In the genomic region with DNA sequence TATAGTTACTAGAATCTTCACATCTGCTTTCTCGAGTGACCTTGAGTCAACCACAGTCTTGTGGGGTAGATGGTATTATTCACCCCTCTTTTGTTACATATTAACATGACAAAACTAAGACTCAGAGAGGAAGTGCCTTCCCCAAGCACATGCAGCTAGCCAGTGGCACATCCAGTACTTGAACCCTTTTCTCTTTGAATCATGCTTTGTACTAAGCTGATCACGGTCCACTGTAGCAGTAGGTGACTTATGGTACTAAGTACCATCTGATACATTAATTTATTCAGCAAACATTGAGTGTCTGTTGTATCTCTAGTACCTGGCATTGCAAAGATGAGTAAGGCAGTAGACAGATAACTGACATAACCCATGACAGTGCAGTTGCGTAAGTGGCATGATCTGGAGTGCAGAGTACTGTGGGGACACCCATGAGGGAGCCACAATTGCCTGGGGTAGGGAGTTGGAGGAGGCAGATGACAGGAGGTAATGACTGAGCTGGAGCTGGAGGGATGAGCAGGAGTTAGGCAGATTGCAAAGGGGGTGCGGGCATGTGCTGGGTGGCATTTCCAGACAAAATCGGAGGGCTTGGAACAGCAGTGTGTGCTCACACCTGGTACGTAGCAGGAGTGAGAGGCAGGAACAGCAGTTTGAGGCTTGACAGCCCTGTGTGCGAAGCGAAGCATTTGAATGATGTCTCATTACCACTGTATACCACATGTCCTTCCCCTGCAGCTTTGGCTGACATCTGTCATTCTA, we compare ENCODE assay signal across 9 cellular contexts.
DNase-seq lines count a peak whose midpoint lies in the region; ATAC-seq lines count a peak whose summit lies in the region.
"Had no signal": no experiment of that assay in that cellular context is flagged by ENCODE, and none has a peak within 500 bp of the region (broad histone marks: within the 10 kb centered on the region; RNA-seq: fewer than 3 reads in every experiment).

No MANE protein-coding gene starts in this region.

- H3K36me3 ChIP-seq in BLaER1 = peaks cover 18% of the 10 kb centered on the region; the same call in 1 of the 2 replicates
- H3K36me3 ChIP-seq: adrenal gland had no signal

- H3K4me2 ChIP-seq in BLaER1 = peak overlapping the region; percentile 11; the same call in 1 of the 2 replicates

- H3K9me3 ChIP-seq in BLaER1 = no peaks in the 10 kb centered on the region
- H3K9me3 ChIP-seq: adrenal gland had no signal

- H3K27me3 ChIP-seq in BLaER1 = no peaks in the 10 kb centered on the region
- H3K27me3 ChIP-seq: adrenal gland had no signal

- DNase-seq in caudate nucleus (lab: John Stamatoyannopoulos, UW) (peak in 43 of 61 donors; percentile 8 to 91 (median 49)), NCI-H524 (lab: John Stamatoyannopoulos, UW) (no peak), NCI-H187 treated with DMSO at 0.1 percent for 48 hours (lab: John Stamatoyannopoulos, UW) (no peak)
- no peak for DNase-seq in effector CD4-positive, alpha-beta T cell
- DNase-seq in stimulated activated CD4-positive, alpha-beta T cell treated with anti-CD3 and anti-CD28 coated beads, Interleukin-2, amount 100 ng/mL, for 24 hours = no peak

- ATAC-seq in GM19397 (IDR thresholded peaks at IDR 0.05; ENCODE audit: unreplicated experiment) (peak; percentile 90), HG03439 (IDR thresholded peaks at IDR 0.05; ENCODE audit: unreplicated experiment) (peak; percentile 52)

- H3K9ac ChIP-seq in BLaER1 = no peak overlapping the region

- H4K20me1 ChIP-seq in BLaER1 = peaks cover 100% of the 10 kb centered on the region

- H3K27ac ChIP-seq in BLaER1 = no peak overlapping the region
- H3K27ac ChIP-seq in caudate nucleus (ENCODE audit: low read depth, low read length) = peak overlapping the region; percentile 18
- H3K27ac ChIP-seq: adrenal gland had no signal

- H3K4me3 ChIP-seq in BLaER1 = no peak overlapping the region
- H3K4me3 ChIP-seq: adrenal gland had no signal

- H3K4me1 ChIP-seq in BLaER1 = peaks cover 73% of the 10 kb centered on the region
- H3K4me1 ChIP-seq: adrenal gland had no signal

Comparison
In these comparisons a context has a peak if more than half of its experiments do, and no peak if none do; other contexts are left out.
1. DNase-seq: peak in caudate nucleus (43 of 61); none in effector CD4-positive, alpha-beta T cell (single experiment), NCI-H524 (0 of 2), stimulated activated CD4-positive, alpha-beta T cell treated with anti-CD3 and anti-CD28 coated beads, Interleukin-2, amount 100 ng/mL, for 24 hours (0 of 2) and NCI-H187 treated with DMSO at 0.1 percent for 48 hours (single experiment).